8 cellular contexts compared by ENCODE assay signal in the genomic region with DNA sequence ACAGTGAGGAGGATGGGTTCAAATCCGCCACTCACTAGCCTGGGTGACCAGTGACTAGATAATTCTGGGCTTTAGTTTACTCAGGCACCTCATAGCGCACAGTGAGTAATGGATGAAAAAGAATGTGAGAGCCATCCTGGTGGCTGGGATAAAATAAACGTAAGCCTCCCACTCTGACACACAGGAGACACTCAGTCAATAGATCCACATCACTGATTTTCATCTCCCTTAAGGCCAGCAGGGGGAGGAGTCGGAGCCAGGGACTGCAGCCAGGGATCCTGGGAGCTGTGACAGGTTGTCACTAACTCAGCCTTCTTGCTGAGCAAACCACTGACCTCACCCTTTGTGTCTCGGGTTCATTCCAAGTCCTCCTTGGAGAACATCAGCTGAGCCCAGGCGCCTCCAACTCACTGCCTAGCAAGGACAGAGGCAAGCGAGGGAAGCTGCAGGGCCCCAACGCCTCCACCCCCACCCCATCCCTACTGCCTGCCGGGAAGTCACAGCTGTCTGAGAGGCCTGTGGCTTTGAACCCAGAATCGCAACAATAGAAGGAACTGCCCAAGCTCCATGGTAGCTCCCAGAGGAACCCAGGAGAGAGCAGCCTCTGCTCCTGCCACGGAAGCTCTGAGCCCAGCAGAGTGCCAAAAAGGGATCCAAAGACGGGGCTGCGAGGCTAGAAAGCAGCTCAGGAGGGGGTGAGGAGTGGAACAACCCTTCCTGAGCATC. TPM values are rescaled to one million over a fixed set of nuclear protein-coding genes. Genes with fewer than 3 reads are reported as not detected.
DNase-seq lines count a peak whose midpoint lies in the region; ATAC-seq and TF ChIP-seq lines count a peak whose summit lies in the region.

No MANE protein-coding gene starts in this region.

- no peak for ATAC-seq in GM21447 (IDR thresholded peaks at IDR 0.05; ENCODE audit: unreplicated experiment)

- TF ChIP-seq CTCF in fibroblast of mammary gland (conservative IDR thresholded peaks at IDR 0.05; ENCODE audit: control insufficient read depth, insufficient read depth, low read depth, low read length) (peak; percentile 49), nephron (IDR thresholded peaks at IDR 0.05; ENCODE audit: unreplicated experiment in 3 of 3) (peak; percentile 30 to 61 (median 45)), MM.1S (IDR thresholded peaks at IDR 0.05; ENCODE audit: low read length) (no peak)

- peak; percentile 85 for DNase-seq in COLO829 (ENCODE audit: low spot score)
- DNase-seq in SW480 (ENCODE audit: low spot score), result peak; percentile 71
- peak; percentile 100 for DNase-seq in fibroblast of mammary gland (ENCODE audit: low read depth)
- no peak for DNase-seq in NCI-H1436 (lab: John Stamatoyannopoulos, UW)
- DNase-seq in MM.1S, result no peak

- H3K4me1 ChIP-seq in HUES64 (ENCODE audit: insufficient read depth, low read length) (peaks cover 67% of the 10 kb centered on the region), MM.1S (ENCODE audit: low read length) (no peaks in the 10 kb centered on the region)

- H4K20me1 ChIP-seq in MM.1S (ENCODE audit: insufficient read depth, low read length), result no peaks in the 10 kb centered on the region

- H3K4me1 Mint-ChIP-seq in nephron, result peaks cover 79% of the 10 kb centered on the region

- no peak overlapping the region; the same call in 1 of the 2 replicates for H3K9ac ChIP-seq in HUES64 (ENCODE audit: low read depth, low read length)
- H3K9ac ChIP-seq in MM.1S (ENCODE audit: low read length), result no peak overlapping the region

- H3K4me3 Mint-ChIP-seq in nephron, result peak overlapping the region; percentile 19 to 56 (median 49)

- H3K36me3 Mint-ChIP-seq in nephron (ENCODE audit: low read depth), result no peaks in the 10 kb centered on the region

- H3F3A ChIP-seq in MM.1S (ENCODE audit: insufficient read depth, low read length), result no peaks in the 10 kb centered on the region

- no peaks in the 10 kb centered on the region for H3K9me2 ChIP-seq in MM.1S (replicated peaks; ENCODE audit: insufficient read depth, low read length)

- no peak overlapping the region for H3K4me2 ChIP-seq in MM.1S (ENCODE audit: low read depth, low read length)

- H3K79me2 ChIP-seq in MM.1S (ENCODE audit: low read length), result no peaks in the 10 kb centered on the region

- no peaks in the 10 kb centered on the region for H3K27me3 Mint-ChIP-seq in nephron (ENCODE audit: low read depth)

- no peaks in the 10 kb centered on the region for H3K36me3 ChIP-seq in HUES64 (ENCODE audit: insufficient read depth, low read length)
- H3K36me3 ChIP-seq in MM.1S (replicated peaks; ENCODE audit: insufficient read depth, low read length), result no peaks in the 10 kb centered on the region

- no peak overlapping the region for H3K4me3 ChIP-seq in HUES64 (ENCODE audit: low read length)
- no peak overlapping the region for H3K4me3 ChIP-seq in fibroblast of mammary gland (ENCODE audit: control insufficient read depth, low read depth, low read length)
- no peak overlapping the region for H3K4me3 ChIP-seq in MM.1S (ENCODE audit: low read length)

- H3K9me3 Mint-ChIP-seq in nephron, result no peaks in the 10 kb centered on the region

- WGBS in HUES64, result 60% methylated on average over 13 of the region's 13 CpGs

- H3K9me3 ChIP-seq in HUES64 (ENCODE audit: insufficient read depth, low read depth, low read length) (no peaks in the 10 kb centered on the region), MM.1S (replicated peaks; ENCODE audit: insufficient read depth, low read length) (no peaks in the 10 kb centered on the region)

- peak overlapping the region; percentile 92 to 95 (median 95) for H3K27ac Mint-ChIP-seq in nephron

- H2AFZ ChIP-seq in MM.1S (ENCODE audit: low read length), result no peak overlapping the region

- H3K27ac ChIP-seq in HUES64 (ENCODE audit: low read depth, low read length) (peak overlapping the region; percentile 68), MM.1S (ENCODE audit: low read length) (no peak overlapping the region)

- no peaks in the 10 kb centered on the region for H3K27me3 ChIP-seq in HUES64 (ENCODE audit: insufficient read depth, low read length)
- H3K27me3 ChIP-seq in MM.1S (replicated peaks; ENCODE audit: insufficient read depth, low read length), result no peaks in the 10 kb centered on the region

RNA-seq across cellular contexts. Expression of a gene that starts 30.7 kb away (rescaled TPM):
- 46.3 TPM for polyA plus RNA-seq in HUES64 (2013, experiment 1 of 2)
- 52.9 TPM for polyA plus RNA-seq in HUES64 (2013, experiment 2 of 2)

RNA-seq across cellular contexts. Expression of a gene that starts 33.9 kb away (rescaled TPM):
- 3,198 TPM for polyA plus RNA-seq in HUES64 (2013, experiment 1 of 2)
- 3,274 TPM for polyA plus RNA-seq in HUES64 (2013, experiment 2 of 2)

RNA-seq across cellular contexts. Expression of a gene that starts 40.3 kb away (rescaled TPM):
- polyA plus RNA-seq in HUES64 (2013, experiment 1 of 2), result 47.5 TPM
- polyA plus RNA-seq in HUES64 (2013, experiment 2 of 2), result 48.9 TPM

RNA-seq across cellular contexts. Expression of a gene that starts 56.9 kb away (rescaled TPM):
- polyA plus RNA-seq in HUES64 (2013, experiment 1 of 2), result 11,225 TPM
- 13,281 TPM for polyA plus RNA-seq in HUES64 (2013, experiment 2 of 2)

RNA-seq across cellular contexts. Expression of a gene that starts 58.2 kb away (rescaled TPM):
- polyA plus RNA-seq in HUES64 (2013, experiment 1 of 2), result 10,262 TPM
- 12,216 TPM for polyA plus RNA-seq in HUES64 (2013, experiment 2 of 2)

Comparison
In these comparisons a context has a peak if more than half of its experiments do, and no peak if none do; other contexts are left out.
1. DNase-seq: peak in COLO829 (single experiment), SW480 (single experiment) and fibroblast of mammary gland (single experiment); none in NCI-H1436 (single experiment) and MM.1S (single experiment).